17 cellular contexts compared by ENCODE assay signal in genomic region chr3:13475871-13476590, GRCh38. TPM values are rescaled to one million over a fixed set of nuclear protein-coding genes. Genes with fewer than 3 reads are reported as not detected.
DNase-seq lines count a peak whose midpoint lies in the region; TF ChIP-seq lines count a peak whose summit lies in the region.
"Had no signal": no experiment of that assay in that cellular context is flagged by ENCODE, and none has a peak within 500 bp of the region (broad histone marks: within the 10 kb centered on the region; RNA-seq: fewer than 3 reads in every experiment).

No MANE protein-coding gene starts in this region.

- H3K36me3 Mint-ChIP-seq in chondrocyte (ENCODE audit: low read depth): no peaks in the 10 kb centered on the region
- H3K36me3 Mint-ChIP-seq: T-cell had no signal

- no peaks in the 10 kb centered on the region for H3K9me3 Mint-ChIP-seq in chondrocyte (ENCODE audit: low read depth)
- H3K9me3 Mint-ChIP-seq: activated CD4-positive, alpha-beta T cell treated with anti-CD3 and anti-CD28 coated beads, Interleukin-2, amount 10 ng/mL, durations not matched to agents 7 days and 5 days; activated naive CD4-positive, alpha-beta T cell treated with anti-CD3 and anti-CD28 coated beads for 36 hours; T-cell had no signal

- H3K4me1 Mint-ChIP-seq in chondrocyte (ENCODE audit: low read depth): peaks cover 7% of the 10 kb centered on the region

- no peak overlapping the region for H3K4me3 Mint-ChIP-seq in chondrocyte (ENCODE audit: unreplicated experiment)
- H3K4me3 Mint-ChIP-seq: activated CD4-positive, alpha-beta T cell treated with anti-CD3 and anti-CD28 coated beads, Interleukin-2, amount 10 ng/mL, durations not matched to agents 7 days and 5 days; activated naive CD4-positive, alpha-beta T cell treated with anti-CD3 and anti-CD28 coated beads for 36 hours; T-cell had no signal

- H3K27ac ChIP-seq in substantia nigra (ENCODE audit: low read depth, low read length, poor library complexity, severe bottlenecking): peak overlapping the region; percentile 10
- H3K27ac ChIP-seq: BLaER1 treated with 17β-estradiol and CSF1 and Interleukin-3, amounts not matched to agents 10 nM and 100 nM; lower lobe of right lung had no signal

- peak; percentile 18 for DNase-seq in NCI-H2171 treated with DMSO at 0.1 percent for 48 hours (lab: John Stamatoyannopoulos, UW)
- no peak for DNase-seq in NCI-H2171 (lab: John Stamatoyannopoulos, UW)
- peak; percentile 17 for DNase-seq in NCI-H146 (lab: John Stamatoyannopoulos, UW)
- DNase-seq in chondrocyte (ENCODE audit: low spot score): peak; percentile 38
- no peak for DNase-seq in substantia nigra (lab: John Stamatoyannopoulos, UW)
- no peak for DNase-seq in NCI-H1436 treated with DMSO at 0.1 percent for 48 hours (lab: John Stamatoyannopoulos, UW)
- no peak for DNase-seq in GM19238 (ENCODE audit: insufficient read length, low spot score)
- no peak for DNase-seq in SW 1271 (lab: John Stamatoyannopoulos, UW)
- DNase-seq: activated CD4-positive, alpha-beta T cell treated with anti-CD3 and anti-CD28 coated beads, Interleukin-2, amount 10 ng/mL, durations not matched to agents 7 days and 5 days; activated naive CD4-positive, alpha-beta T cell treated with anti-CD3 and anti-CD28 coated beads for 36 hours; DND-41; KBM-7; lower lobe of right lung; NCI-H1105; T-cell had no signal

- H3K27me3 Mint-ChIP-seq in chondrocyte (ENCODE audit: low read depth): peaks cover 13% of the 10 kb centered on the region

- no peak for TF ChIP-seq CTCF in chondrocyte (IDR thresholded peaks at IDR 0.05)

- no peak overlapping the region for H3K27ac Mint-ChIP-seq in chondrocyte (ENCODE audit: unreplicated experiment)
- H3K27ac Mint-ChIP-seq: activated CD4-positive, alpha-beta T cell treated with anti-CD3 and anti-CD28 coated beads, Interleukin-2, amount 10 ng/mL, durations not matched to agents 7 days and 5 days; activated naive CD4-positive, alpha-beta T cell treated with anti-CD3 and anti-CD28 coated beads for 36 hours; T-cell had no signal

RNA-seq across cellular contexts. Expression of gene HDAC11, which starts 4.1 kb away (rescaled TPM):
- total RNA-seq in chondrocyte: 10.7 to 16.5 TPM (median 15.2 TPM) in 3 replicates

RNA-seq across cellular contexts. Expression of gene NUP210, which starts 55.9 kb away (rescaled TPM):
- total RNA-seq in chondrocyte: 0.72 to 1.3 TPM (median 0.82 TPM) in 3 replicates
- total RNA-seq: myocyte had no signal

Comparison
In these comparisons a context has a peak if more than half of its experiments do, and no peak if none do; other contexts are left out.
1. DNase-seq: peak in NCI-H2171 treated with DMSO at 0.1 percent for 48 hours (single experiment), NCI-H146 (single experiment) and chondrocyte (single experiment); none in NCI-H2171 (single experiment), substantia nigra (0 of 49), NCI-H1436 treated with DMSO at 0.1 percent for 48 hours (single experiment), GM19238 (single experiment) and SW 1271 (0 of 2).